ENCODE assay signal across 13 cellular contexts in the genomic region with DNA sequence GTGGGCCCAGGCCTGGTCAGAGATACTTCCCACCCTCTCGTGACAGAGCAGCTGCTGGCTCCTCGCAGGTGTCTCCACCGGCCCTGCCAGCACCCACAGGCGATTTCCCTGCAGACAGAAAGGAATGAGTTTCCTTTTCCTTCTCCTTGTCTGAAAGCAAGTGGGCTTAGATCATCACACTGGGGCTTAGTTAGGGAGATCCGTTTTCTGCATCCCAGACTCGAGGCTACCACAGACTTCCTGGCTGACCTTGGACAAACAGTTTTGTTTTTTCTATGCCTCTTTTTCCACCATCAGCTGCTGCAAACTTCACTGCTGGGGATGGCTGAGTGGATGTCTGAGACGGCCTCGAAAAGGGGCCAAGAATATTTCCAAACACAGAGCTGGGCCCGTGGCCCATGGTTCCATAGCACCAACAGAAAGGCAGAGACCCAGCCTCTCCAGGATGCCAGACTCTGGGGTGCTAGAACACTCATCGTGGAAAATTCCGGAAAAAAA.
DNase-seq lines count a peak whose midpoint lies in the region; ATAC-seq and TF ChIP-seq lines count a peak whose summit lies in the region.
"Had no signal": no experiment of that assay in that cellular context is flagged by ENCODE, and none has a peak within 500 bp of the region (broad histone marks: within the 10 kb centered on the region; RNA-seq: fewer than 3 reads in every experiment).

No MANE protein-coding gene starts in this region.

- in situ Hi-C loops in mammary epithelial cell (cut with MboI; ENCODE audit: low sequenced_read_pairs in 2 of 2) = no loop called here

- no peak overlapping the region for H3K4me3 ChIP-seq in breast epithelium
- H3K4me3 ChIP-seq in mammary epithelial cell (replicated peaks in 1 of 3; ENCODE audit: insufficient read depth in 1 of 3, low read depth in 2 of 3, low read length in 3 of 3) = no peak overlapping the region
- no peak overlapping the region for H3K4me3 ChIP-seq in fibroblast of lung (replicated peaks in 1 of 4; ENCODE audit: control extremely low read depth in 1 of 4, insufficient read depth in 1 of 4, low read depth in 3 of 4, low read length in 4 of 4)
- no peak overlapping the region for H3K4me3 ChIP-seq in aorta (ENCODE audit: low read length in 2 of 2)
- H3K4me3 ChIP-seq: right lobe of liver, thyroid gland had no signal

- H3K27me3 ChIP-seq in breast epithelium (no peaks in the 10 kb centered on the region), mammary epithelial cell (ENCODE audit: insufficient read depth, low read length) (no peaks in the 10 kb centered on the region), fibroblast of lung (ENCODE audit: control insufficient read depth, insufficient read depth, low read length) (no peaks in the 10 kb centered on the region), aorta (ENCODE audit: control insufficient read depth in 1 of 2, insufficient read depth in 2 of 2, low read length in 1 of 2) (no peaks in the 10 kb centered on the region)
- H3K27me3 ChIP-seq: right lobe of liver, thyroid gland had no signal

- ATAC-seq in aorta (ENCODE audit: low FRiP score) = peak; percentile 79
- ATAC-seq in HG02970 (IDR thresholded peaks at IDR 0.05; ENCODE audit: low FRiP score, unreplicated experiment) = no peak
- ATAC-seq in GM21390 (IDR thresholded peaks at IDR 0.05; ENCODE audit: unreplicated experiment) = no peak
- ATAC-seq: T-cell had no signal

- TF ChIP-seq CTCF in breast epithelium (IDR thresholded peaks at IDR 0.05) (no peak), mammary epithelial cell (conservative IDR thresholded peaks at IDR 0.05 in 1 of 2, IDR thresholded peaks at IDR 0.05 in 1 of 2; ENCODE audit: extremely low read depth in 1 of 2, insufficient read depth in 1 of 2, low read depth in 1 of 2, low read length in 2 of 2) (no peak), fibroblast of lung (conservative IDR thresholded peaks at IDR 0.05 in 1 of 2, IDR thresholded peaks at IDR 0.05 in 1 of 2; ENCODE audit: low read depth in 1 of 2, low read length in 2 of 2) (no peak)

- CTCF ChIA-PET in mammary epithelial cell (lab: Charles Lee; ENCODE audit: low non-redundant PET) = no interaction called here

- intact Hi-C loops in breast epithelium (cut with DNase I; ENCODE audit: low total_unique reads) = no loop called here
- intact Hi-C loops in mammary epithelial cell (cut with micrococcal nuclease) = no loop called here
- intact Hi-C loops in aorta (cut with DNase I) = no loop called here

- DNase-seq in breast epithelium (ENCODE audit: low spot score in 2 of 2) (no peak), mammary epithelial cell (no peak), fibroblast of lung (ENCODE audit: low read depth in 2 of 2) (peak; percentile 68 to 77), myocyte (ENCODE audit: low read depth) (peak; percentile 59), aorta (peak in 1 of 2 donors; percentile 53), NCI-H1436 (lab: John Stamatoyannopoulos, UW) (no peak)
- DNase-seq: Kasumi-1, right lobe of liver, T-cell, thyroid gland had no signal

- H3K36me3 ChIP-seq in breast epithelium (no peaks in the 10 kb centered on the region), mammary epithelial cell (ENCODE audit: insufficient read depth, low read length) (no peaks in the 10 kb centered on the region), fibroblast of lung (ENCODE audit: control insufficient read depth, insufficient read depth, low read length) (no peaks in the 10 kb centered on the region), aorta (ENCODE audit: control insufficient read depth in 1 of 2, insufficient read depth in 2 of 2, low read length in 1 of 2) (no peaks in the 10 kb centered on the region)
- H3K36me3 ChIP-seq: right lobe of liver, thyroid gland had no signal

- BruUV-seq in mammary epithelial cell (replicated peaks; lab: Mats Ljungman, UMichigan) = no TSS peak

- no peak for TF ChIP-seq POLR2A in breast epithelium (IDR thresholded peaks at IDR 0.05)

- H3K4me1 ChIP-seq in breast epithelium = no peaks in the 10 kb centered on the region
- H3K4me1 ChIP-seq in mammary epithelial cell (ENCODE audit: insufficient read depth, low read length) = no peaks in the 10 kb centered on the region
- H3K4me1 ChIP-seq in fibroblast of lung (ENCODE audit: control insufficient read depth, extremely low read depth, insufficient read depth, low read length) = no peaks in the 10 kb centered on the region
- H3K4me1 ChIP-seq in aorta (ENCODE audit: control insufficient read depth in 1 of 2, insufficient read depth in 2 of 2, low read length in 2 of 2) = no peaks in the 10 kb centered on the region
- H3K4me1 ChIP-seq: right lobe of liver had no signal

- no peaks in the 10 kb centered on the region for H4K20me1 ChIP-seq in mammary epithelial cell (ENCODE audit: insufficient read depth, low read length)
- no peaks in the 10 kb centered on the region for H4K20me1 ChIP-seq in fibroblast of lung (ENCODE audit: control insufficient read depth, extremely low read depth, insufficient read depth, low read length)

- no peak overlapping the region for H3K9ac ChIP-seq in mammary epithelial cell (ENCODE audit: insufficient read depth, low read length)
- no peak overlapping the region for H3K9ac ChIP-seq in fibroblast of lung (ENCODE audit: insufficient read depth, low read length)

- no peak overlapping the region for H3K4me2 ChIP-seq in mammary epithelial cell (ENCODE audit: insufficient read depth, low read depth, low read length)
- no peak overlapping the region for H3K4me2 ChIP-seq in fibroblast of lung (ENCODE audit: extremely low read depth, insufficient read depth, low read length)

- dilution Hi-C loops in mammary epithelial cell (cut with HindIII; ENCODE audit: low sequenced_read_pairs) = no loop called here

- H2AFZ ChIP-seq in mammary epithelial cell (ENCODE audit: low read depth, low read length) = no peak overlapping the region
- peak overlapping the region; percentile 32 for H2AFZ ChIP-seq in fibroblast of lung (ENCODE audit: low read length)

- H3K9me3 ChIP-seq in breast epithelium = no peaks in the 10 kb centered on the region
- H3K9me3 ChIP-seq in mammary epithelial cell (replicated peaks; ENCODE audit: insufficient read depth, low read length) = no peaks in the 10 kb centered on the region
- H3K9me3 ChIP-seq in fibroblast of lung (ENCODE audit: control insufficient read depth, insufficient read depth, low read depth, low read length) = no peaks in the 10 kb centered on the region
- no peaks in the 10 kb centered on the region for H3K9me3 ChIP-seq in aorta (ENCODE audit: control insufficient read depth, low read length)
- H3K9me3 ChIP-seq: right lobe of liver, thyroid gland had no signal

- H3K27ac ChIP-seq in breast epithelium (peak overlapping the region; percentile 19), mammary epithelial cell (ENCODE audit: insufficient read depth, low read depth, low read length) (no peak overlapping the region), fibroblast of lung (ENCODE audit: insufficient read depth, low read length) (no peak overlapping the region), aorta (ENCODE audit: low read depth in 1 of 2, low read length in 2 of 2) (peak overlapping the region in 1 of 2 donors; percentile 28)
- H3K27ac ChIP-seq: 22Rv1, right lobe of liver, thyroid gland had no signal

- WGBS in mammary epithelial cell (ENCODE audit: low coverage, missing lambda C conversion rate) = 84% methylated on average over 10 of the region's 11 CpGs
- 2 to 5% methylated on average over 11 of the region's 11 CpGs for WGBS in aorta, 2 donors

- H3K79me2 ChIP-seq in mammary epithelial cell (ENCODE audit: insufficient read depth, low read length) (no peaks in the 10 kb centered on the region), fibroblast of lung (ENCODE audit: control insufficient read depth, insufficient read depth, low read length) (no peaks in the 10 kb centered on the region)

Comparison
In these comparisons a context has a peak if more than half of its experiments do, and no peak if none do; other contexts are left out.
1. H3K27ac ChIP-seq: peak in breast epithelium (2 of 2); none in mammary epithelial cell (single experiment) and fibroblast of lung (single experiment).
2. DNase-seq: peak in fibroblast of lung (2 of 2) and myocyte (single experiment); none in breast epithelium (0 of 2), mammary epithelial cell (single experiment) and NCI-H1436 (single experiment).